8 cellular contexts compared by ENCODE assay signal in genomic region chr6:117602151-117602898, GRCh38. TPM values are rescaled to one million over a fixed set of nuclear protein-coding genes. Genes with fewer than 3 reads are reported as not detected.
DNase-seq lines count a peak whose midpoint lies in the region; ATAC-seq and TF ChIP-seq lines count a peak whose summit lies in the region.

Gene GOPC, minus strand, starts transcription at chr6:117602511. Its CDS starts 223 bp downstream, at chr6:117602288.

- H3K4me3 ChIP-seq in GM23248 (peak within 1 kb of the TSS; percentile 95), fibroblast of lung (replicated peaks in 1 of 4; ENCODE audit: control extremely low read depth in 1 of 4, insufficient read depth in 1 of 4, low read depth in 3 of 4, low read length in 4 of 4) (peak within 1 kb of the TSS; percentile 77 to 96 (median 87))
- H3K4me3 ChIP-seq in naive thymus-derived CD4-positive, alpha-beta T cell (ENCODE audit: low read length) = peak within 1 kb of the TSS; percentile 93

- peak; percentile 99 for DNase-seq in Daoy (ENCODE audit: low read depth)
- DNase-seq in GM23248 = peak; percentile 99
- DNase-seq in Kasumi-1 (lab: John Stamatoyannopoulos, UW) = peak; percentile 95 to 97
- DNase-seq in RPMI7951 (ENCODE audit: low read depth) = peak; percentile 98
- peak; percentile 81 to 92 for DNase-seq in activated T-helper 1 cell treated with anti-CD3 and anti-CD28 coated beads, Interleukin-2, amount 50 U/mL, for 16 hours (ENCODE audit: low read depth in 1 of 2, low spot score in 1 of 2)
- peak; percentile 98 for DNase-seq in fibroblast of lung (ENCODE audit: low read depth in 2 of 2)
- peak; percentile 87 to 97 (median 96) for DNase-seq in naive thymus-derived CD4-positive, alpha-beta T cell
- DNase-seq in stimulated activated naive B cell treated with anti-CD40 and anti-IgM and Interleukin-4, amounts not matched to agents 10 μg/mL and 1 μg/mL and 100 μg/mL, for 72 hours = peak; percentile 94

- H3K79me2 ChIP-seq in GM23248 (ENCODE audit: insufficient read depth) = peaks cover 50% of the 10 kb centered on the region
- H3K79me2 ChIP-seq in fibroblast of lung (ENCODE audit: control insufficient read depth, insufficient read depth, low read length) = peaks cover 46% of the 10 kb centered on the region

- intact Hi-C loops in naive thymus-derived CD4-positive, alpha-beta T cell (cut with micrococcal nuclease) = loop anchor here (1.0 to 10.0 kb wide), 23 partner anchors 53 to 1747 kb away; partner anchors contain the start of genes CEP85L (in 2 of the 2), DCBLD1 (in 2 of the 2), KPNA5 (in 2 of the 2) and NT5DC1 (in 2 of the 2)

- H4K20me1 ChIP-seq in GM23248 (ENCODE audit: insufficient read depth) (no peaks in the 10 kb centered on the region), fibroblast of lung (ENCODE audit: control insufficient read depth, extremely low read depth, insufficient read depth, low read length) (no peaks in the 10 kb centered on the region)

- peak; percentile 6 to 14 for TF ChIP-seq CTCF in fibroblast of lung (conservative IDR thresholded peaks at IDR 0.05 in 1 of 2, IDR thresholded peaks at IDR 0.05 in 1 of 2; ENCODE audit: low read depth in 1 of 2, low read length in 2 of 2)

- peaks cover 0 to 24% (median 21%) of the 10 kb centered on the region in 5 donors for H3K36me3 Mint-ChIP-seq in naive thymus-derived CD4-positive, alpha-beta T cell
- peaks cover 9 to 26% of the 10 kb centered on the region in 2 donors for H3K36me3 Mint-ChIP-seq in stimulated activated naive B cell treated with anti-CD40 and anti-IgM and Interleukin-4, amounts not matched to agents 10 μg/mL and 1 μg/mL and 100 μg/mL, for 72 hours

- WGBS in GM23248 (ENCODE audit: low coverage in 1 of 2, low lambda C conversion rate in 2 of 2, missing lambda C conversion rate in 2 of 2), 2 experiments = 1% methylated on average over 54 to 60 of the region's 60 CpGs

- no peaks in the 10 kb centered on the region for H3K9me2 ChIP-seq in GM23248 (ENCODE audit: insufficient read depth)

- peak within 1 kb of the TSS; percentile 94 for H2AFZ ChIP-seq in GM23248
- peak within 1 kb of the TSS; percentile 89 for H2AFZ ChIP-seq in fibroblast of lung (ENCODE audit: low read length)

- H3K27ac Mint-ChIP-seq in naive thymus-derived CD4-positive, alpha-beta T cell = peak within 1 kb of the TSS; percentile 94 to 99 (median 99)
- peak within 1 kb of the TSS; percentile 100 for H3K27ac Mint-ChIP-seq in stimulated activated naive B cell treated with anti-CD40 and anti-IgM and Interleukin-4, amounts not matched to agents 10 μg/mL and 1 μg/mL and 100 μg/mL, for 72 hours

- peaks cover 7% of the 10 kb centered on the region for H3F3A ChIP-seq in GM23248 (ENCODE audit: insufficient read depth)

- CTCF ChIA-PET in naive thymus-derived CD4-positive, alpha-beta T cell (lab: Charles Lee) = interaction anchor here (6.7 kb wide), 1 partner anchor 154 kb away, joined by 63 read pairs; no protein-coding TSS in a partner anchor

- POLR2A ChIA-PET in naive thymus-derived CD4-positive, alpha-beta T cell (lab: Charles Lee) = interaction anchor here (0.7 to 2.0 kb wide), 10 partner anchors 8 to 1109 kb away, joined by 3 to 27 read pairs (median 4); no protein-coding TSS in a partner anchor

- ATAC-seq in naive thymus-derived CD4-positive, alpha-beta T cell = peak; percentile 97
- ATAC-seq in stimulated activated naive B cell treated with anti-CD40 and anti-IgM and Interleukin-4, amounts not matched to agents 10 μg/mL and 1 μg/mL and 100 μg/mL, for 72 hours (replicated peaks) = peak; percentile 95 to 98

- in situ Hi-C loops in GM23248 (cut with MboI) = no loop called here

- H3K27ac ChIP-seq in GM23248 = peak within 1 kb of the TSS; percentile 95
- H3K27ac ChIP-seq in fibroblast of lung (ENCODE audit: insufficient read depth, low read length) = peak within 1 kb of the TSS; percentile 70
- peak within 1 kb of the TSS; percentile 92 for H3K27ac ChIP-seq in naive thymus-derived CD4-positive, alpha-beta T cell (ENCODE audit: low read depth, low read length)

- no peaks in the 10 kb centered on the region for H3K9me3 Mint-ChIP-seq in naive thymus-derived CD4-positive, alpha-beta T cell
- H3K9me3 Mint-ChIP-seq in stimulated activated naive B cell treated with anti-CD40 and anti-IgM and Interleukin-4, amounts not matched to agents 10 μg/mL and 1 μg/mL and 100 μg/mL, for 72 hours = no peaks in the 10 kb centered on the region

- peak within 1 kb of the TSS; percentile 98 for H3K9ac ChIP-seq in GM23248
- peak within 1 kb of the TSS; percentile 77 for H3K9ac ChIP-seq in fibroblast of lung (ENCODE audit: insufficient read depth, low read length)

- H3K27me3 ChIP-seq in GM23248 (replicated peaks; ENCODE audit: insufficient read depth) = no peaks in the 10 kb centered on the region
- H3K27me3 ChIP-seq in fibroblast of lung (ENCODE audit: control insufficient read depth, insufficient read depth, low read length) = no peaks in the 10 kb centered on the region
- H3K27me3 ChIP-seq in naive thymus-derived CD4-positive, alpha-beta T cell (ENCODE audit: control insufficient read depth in 2 of 2, insufficient read depth in 2 of 2, low read length in 2 of 2) = no peaks in the 10 kb centered on the region

- peak within 1 kb of the TSS; percentile 99 for H3K4me2 ChIP-seq in GM23248 (ENCODE audit: unreplicated experiment)
- H3K4me2 ChIP-seq in fibroblast of lung (ENCODE audit: extremely low read depth, insufficient read depth, low read length) = peak within 1 kb of the TSS; percentile 93

- H3K9me3 ChIP-seq in GM23248 (ENCODE audit: low read depth) (no peaks in the 10 kb centered on the region), fibroblast of lung (ENCODE audit: control insufficient read depth, insufficient read depth, low read depth, low read length) (no peaks in the 10 kb centered on the region)
- H3K9me3 ChIP-seq in naive thymus-derived CD4-positive, alpha-beta T cell (ENCODE audit: control insufficient read depth in 2 of 3, low read length in 3 of 3) = no peaks in the 10 kb centered on the region

- H3K27me3 Mint-ChIP-seq in naive thymus-derived CD4-positive, alpha-beta T cell = peaks cover 0 to 5% (median 4%) of the 10 kb centered on the region in 5 donors
- H3K27me3 Mint-ChIP-seq in stimulated activated naive B cell treated with anti-CD40 and anti-IgM and Interleukin-4, amounts not matched to agents 10 μg/mL and 1 μg/mL and 100 μg/mL, for 72 hours = peaks cover 0 to 3% of the 10 kb centered on the region in 2 donors

- H3K4me1 ChIP-seq in GM23248 (ENCODE audit: insufficient read depth) (peaks cover 17% of the 10 kb centered on the region), fibroblast of lung (ENCODE audit: control insufficient read depth, extremely low read depth, insufficient read depth, low read length) (no peaks in the 10 kb centered on the region)
- peaks cover 0 to 9% of the 10 kb centered on the region in 2 donors for H3K4me1 ChIP-seq in naive thymus-derived CD4-positive, alpha-beta T cell (ENCODE audit: control insufficient read depth in 2 of 2, insufficient read depth in 2 of 2, low read length in 2 of 2)

- H3K36me3 ChIP-seq in GM23248 (ENCODE audit: low read depth) (peaks cover 15% of the 10 kb centered on the region), fibroblast of lung (ENCODE audit: control insufficient read depth, insufficient read depth, low read length) (no peaks in the 10 kb centered on the region)
- peaks cover 0 to 6% (median 0%) of the 10 kb centered on the region in 3 experiments for H3K36me3 ChIP-seq in naive thymus-derived CD4-positive, alpha-beta T cell (ENCODE audit: control insufficient read depth in 2 of 3, insufficient read depth in 3 of 3, low read length in 3 of 3)

- peak within 1 kb of the TSS; percentile 96 to 100 (median 99) for H3K4me3 Mint-ChIP-seq in naive thymus-derived CD4-positive, alpha-beta T cell
- peak within 1 kb of the TSS; percentile 100 for H3K4me3 Mint-ChIP-seq in stimulated activated naive B cell treated with anti-CD40 and anti-IgM and Interleukin-4, amounts not matched to agents 10 μg/mL and 1 μg/mL and 100 μg/mL, for 72 hours

- peaks cover 24 to 58% (median 49%) of the 10 kb centered on the region in 7 donors for H3K4me1 Mint-ChIP-seq in naive thymus-derived CD4-positive, alpha-beta T cell
- peaks cover 12 to 14% of the 10 kb centered on the region in 2 donors for H3K4me1 Mint-ChIP-seq in stimulated activated naive B cell treated with anti-CD40 and anti-IgM and Interleukin-4, amounts not matched to agents 10 μg/mL and 1 μg/mL and 100 μg/mL, for 72 hours

RNA-seq across cellular contexts. Expression of gene GOPC, which starts in this region (rescaled TPM):
- total RNA-seq in Daoy (2014; rRNA removed; shearing (Covaris generic)) = 20.1 and 22.6 TPM in 2 replicates
- total RNA-seq in GM23248 (2014; rRNA removed; shearing (Covaris generic)) = 71.8 and 81.4 TPM in 2 replicates
- 43.0 and 44.8 TPM in 2 replicates for polyA plus RNA-seq in GM23248 (2016; fragmentation: Nextera tagmentation; extraction: Ambion mirVana)
- total RNA-seq in RPMI7951 (2014; rRNA removed; shearing (Covaris generic)) = 24.7 and 31.0 TPM in 2 replicates
- total RNA-seq in fibroblast of lung = 42.1 and 45.4 TPM in 2 replicates
- 22.4 and 32.2 TPM in 2 replicates for polyA plus RNA-seq in fibroblast of lung
- polyA plus RNA-seq in fibroblast of lung (2012) = 16.6 and 22.4 TPM in 2 replicates
- 1.2 and 3.2 TPM in 2 replicates for polyA minus RNA-seq in fibroblast of lung (ENCODE audit: low replicate concordance)
- 10 to 100 TPM; 16.2 to 39.4 (median 26.5) TPM for total RNA-seq in naive thymus-derived CD4-positive, alpha-beta T cell
- polyA plus RNA-seq in naive thymus-derived CD4-positive, alpha-beta T cell = 10 to 100 TPM; 14.3 to 17.3 TPM

Comparison
In these comparisons a context has a peak if more than half of its experiments do, and no peak if none do; other contexts are left out.
1. Peak in every context shown above with its lines: DNase-seq, ATAC-seq, H3K4me3 ChIP-seq and H3K27ac ChIP-seq.